ENCODE assay signal across 2 cellular contexts in genomic region chr1:223038288-223039006, GRCh38.
A peak's percentile ranks its signal among the peaks of the same experiment; 100 is the strongest.
TF ChIP-seq lines count a peak whose summit lies in the region.

No MANE protein-coding gene starts in this region.

TF ChIP-seq in H1, 55 proteins besides CTCF, POLR2A, EP300 and RAD21:
- TF ChIP-seq CHD1 (IDR thresholded peaks at IDR 0.05; ENCODE audit: low read depth, low read length) (no peak), MAX (IDR thresholded peaks at IDR 0.05) (peak; percentile 12; the same call in 1 of the 2 replicates)
TF ChIP-seq in H1: peak in this region for 1.

TF ChIP-seq in GM12891, 5 proteins besides CTCF, POLR2A, EP300 and RAD21:
- no peak for TF ChIP-seq POU2F2 (IDR thresholded peaks at IDR 0.05; ENCODE audit: low read depth, low read length)
- no peak for TF ChIP-seq POLR2AphosphoS5 (IDR thresholded peaks at IDR 0.05; ENCODE audit: low read depth, low read length)
